ENCODE assay signal across 19 cellular contexts in genomic region chr6:116070990-116071389, GRCh38. TPM values are rescaled to one million over a fixed set of nuclear protein-coding genes. Genes with fewer than 3 reads are reported as not detected.
DNase-seq lines count a peak whose midpoint lies in the region; ATAC-seq, FAIRE-seq and TF ChIP-seq lines count a peak whose summit lies in the region.
"Had no signal": no experiment of that assay in that cellular context is flagged by ENCODE, and none has a peak within 500 bp of the region (broad histone marks: within the 10 kb centered on the region; RNA-seq: fewer than 3 reads in every experiment).

No MANE protein-coding gene starts in this region.

- H3K27ac ChIP-seq in A549 (peak overlapping the region; percentile 21 to 40; a peak in 3 of 6 replicates), PC-3 (ENCODE audit: low read length) (peak overlapping the region; percentile 41), endothelial cell of umbilical vein (ENCODE audit: insufficient read depth, low read depth, low read length) (no peak overlapping the region), GM23338 (ENCODE audit: low read depth) (no peak overlapping the region)
- H3K27ac ChIP-seq: Peyer's patch had no signal

- no peaks in the 10 kb centered on the region for H3K36me3 Mint-ChIP-seq in activated CD4-positive, alpha-beta memory T cell treated with anti-CD3 and anti-CD28 coated beads for 36 hours
- no peaks in the 10 kb centered on the region for H3K36me3 Mint-ChIP-seq in GM23338 (ENCODE audit: low read depth)
- H3K36me3 Mint-ChIP-seq: CD8-positive, alpha-beta T cell had no signal

- WGBS in A549 (ENCODE audit: missing lambda C conversion rate), result 11% methylated on average over 1 of the region's 1 CpG

- BruUV-seq in PC-3 (replicated peaks; lab: Mats Ljungman, UMichigan) (no TSS peak), endothelial cell of umbilical vein (replicated peaks; lab: Mats Ljungman, UMichigan) (no TSS peak)

- TF ChIP-seq CTCF in A549 (IDR thresholded peaks at IDR 0.05) (no peak), PC-3 (conservative IDR thresholded peaks at IDR 0.05; ENCODE audit: low read depth, low read length) (no peak), endothelial cell of umbilical vein (IDR thresholded peaks at IDR 0.05; ENCODE audit: extremely low read depth in 1 of 2, insufficient read depth in 1 of 2, low read depth in 1 of 2, low read length in 2 of 2) (no peak), GM23338 (conservative IDR thresholded peaks at IDR 0.05; ENCODE audit: low read depth in 2 of 2) (no peak)

- no peaks in the 10 kb centered on the region for H3K9me3 Mint-ChIP-seq in activated CD4-positive, alpha-beta memory T cell treated with anti-CD3 and anti-CD28 coated beads for 36 hours
- H3K9me3 Mint-ChIP-seq in GM23338, result no peaks in the 10 kb centered on the region
- H3K9me3 Mint-ChIP-seq: CD8-positive, alpha-beta T cell; HFFc6 had no signal

- peak in 1 of 2 experiments; percentile 21 for DNase-seq in A549 (ENCODE audit: low read depth in 1 of 2, low spot score in 1 of 2)
- DNase-seq in GM12892 (ENCODE audit: insufficient read length), result no peak
- DNase-seq in PC-3, result peak; percentile 84
- DNase-seq in endothelial cell of umbilical vein (ENCODE audit: low read depth, low spot score), result no peak
- DNase-seq in activated CD4-positive, alpha-beta memory T cell treated with anti-CD3 and anti-CD28 coated beads for 36 hours, result no peak
- no peak for DNase-seq in retina
- no peak for DNase-seq in OCI-M2 (lab: John Stamatoyannopoulos, UW; ENCODE audit: unreplicated experiment)
- no peak for DNase-seq in GM23338 (ENCODE audit: low spot score)
- DNase-seq: BE2C; CD8-positive, alpha-beta T cell; HFFc6; Kasumi-1; NCI-H2227 treated with DMSO at 0.1 percent for 48 hours; NCI-H526; Peyer's patch; SHP77 treated with DMSO at 0.1 percent for 48 hours had no signal

- H3K9me3 ChIP-seq in A549 (no peaks in the 10 kb centered on the region), PC-3 (ENCODE audit: low read length) (no peaks in the 10 kb centered on the region), endothelial cell of umbilical vein (replicated peaks; ENCODE audit: control insufficient read depth, insufficient read depth, low read length) (no peaks in the 10 kb centered on the region)
- H3K9me3 ChIP-seq: BE2C, Peyer's patch had no signal

- no peaks in the 10 kb centered on the region for H3K27me3 ChIP-seq in PC-3 (ENCODE audit: low read length)
- H3K27me3 ChIP-seq in endothelial cell of umbilical vein (ENCODE audit: control insufficient read depth in 2 of 2, insufficient read depth in 2 of 2, low read length in 2 of 2), result peaks cover 0 to 2% of the 10 kb centered on the region in 2 experiments
- H3K27me3 ChIP-seq in GM23338 (ENCODE audit: insufficient read depth), result no peaks in the 10 kb centered on the region
- H3K27me3 ChIP-seq: BE2C, Peyer's patch had no signal

- no peaks in the 10 kb centered on the region for H3K79me2 ChIP-seq in PC-3 (ENCODE audit: low read length)
- H3K79me2 ChIP-seq in endothelial cell of umbilical vein (ENCODE audit: control insufficient read depth, insufficient read depth, low read length), result no peaks in the 10 kb centered on the region
- H3K79me2 ChIP-seq in GM23338 (replicated peaks; ENCODE audit: insufficient read depth), result no peaks in the 10 kb centered on the region

- H3K4me2 ChIP-seq in A549 (peak overlapping the region; percentile 47), PC-3 (ENCODE audit: low read length) (peak overlapping the region; percentile 42), endothelial cell of umbilical vein (ENCODE audit: insufficient read depth, low read length) (no peak overlapping the region), GM23338 (no peak overlapping the region)

- H3F3A ChIP-seq in PC-3 (ENCODE audit: low read length, unreplicated experiment) (no peaks in the 10 kb centered on the region), GM23338 (replicated peaks; ENCODE audit: low read depth) (no peaks in the 10 kb centered on the region)

- H3K9ac ChIP-seq in PC-3 (ENCODE audit: low read length), result no peak overlapping the region
- H3K9ac ChIP-seq in endothelial cell of umbilical vein (replicated peaks; ENCODE audit: extremely low read depth, insufficient read depth, low read length), result no peak overlapping the region

- H4K20me1 ChIP-seq in PC-3 (ENCODE audit: low read length), result no peaks in the 10 kb centered on the region
- H4K20me1 ChIP-seq in endothelial cell of umbilical vein (replicated peaks; ENCODE audit: control insufficient read depth, extremely low read depth, insufficient read depth, low read length), result no peaks in the 10 kb centered on the region
- no peaks in the 10 kb centered on the region for H4K20me1 ChIP-seq in GM23338 (replicated peaks; ENCODE audit: insufficient read depth)

- peaks cover 2% of the 10 kb centered on the region for H3K27me3 Mint-ChIP-seq in activated CD4-positive, alpha-beta memory T cell treated with anti-CD3 and anti-CD28 coated beads for 36 hours
- no peaks in the 10 kb centered on the region for H3K27me3 Mint-ChIP-seq in GM23338 (ENCODE audit: insufficient read depth, low read depth, poor library complexity)

- H3K4me1 Mint-ChIP-seq in activated CD4-positive, alpha-beta memory T cell treated with anti-CD3 and anti-CD28 coated beads for 36 hours (ENCODE audit: low read depth), result no peaks in the 10 kb centered on the region
- H3K4me1 Mint-ChIP-seq in GM23338, result peaks cover 4% of the 10 kb centered on the region

- intact Hi-C loops in PC-3 (cut with micrococcal nuclease) (loop anchor here (5.0 kb wide), 1 partner anchor 44 kb away; no protein-coding TSS in a partner anchor), endothelial cell of umbilical vein (cut with micrococcal nuclease) (no loop called here)
- intact Hi-C loops in activated CD4-positive, alpha-beta memory T cell treated with anti-CD3 and anti-CD28 coated beads for 36 hours (cut with micrococcal nuclease), result no loop called here

- no peak overlapping the region for H3K4me3 Mint-ChIP-seq in activated CD4-positive, alpha-beta memory T cell treated with anti-CD3 and anti-CD28 coated beads for 36 hours
- no peak overlapping the region for H3K4me3 Mint-ChIP-seq in GM23338
- H3K4me3 Mint-ChIP-seq: CD8-positive, alpha-beta T cell; HFFc6 had no signal

- CTCF ChIA-PET in A549 (lab: Yijun Ruan, JAX), result interaction anchor here (1.8 kb wide), 1 partner anchor 10 kb away, joined by 9 read pairs; the partner anchor contains the start of gene FRK
- CTCF ChIA-PET in PC-3 (lab: Charles Lee), result interaction anchor here (1.0 kb wide), 1 partner anchor 10 kb away, joined by 3 read pairs; the partner anchor contains the start of gene FRK
- CTCF ChIA-PET in endothelial cell of umbilical vein (lab: Charles Lee), result interaction anchor here (1.2 to 1.8 kb wide), 2 partner anchors 10 to 60 kb away, joined by 3 to 5 read pairs; partner anchors contain the start of gene FRK
- CTCF ChIA-PET in activated CD4-positive, alpha-beta memory T cell treated with anti-CD3 and anti-CD28 coated beads for 36 hours (lab: Charles Lee), result no interaction called here

- H2AFZ ChIP-seq in PC-3 (ENCODE audit: low read length) (no peak overlapping the region), endothelial cell of umbilical vein (ENCODE audit: low read depth, low read length) (no peak overlapping the region), GM23338 (no peak overlapping the region)

- no peaks in the 10 kb centered on the region for H3K36me3 ChIP-seq in PC-3 (ENCODE audit: low read depth, low read length)
- H3K36me3 ChIP-seq in endothelial cell of umbilical vein (ENCODE audit: control insufficient read depth in 2 of 2, extremely low read depth in 1 of 2, insufficient read depth in 2 of 2, low read length in 2 of 2), result no peaks in the 10 kb centered on the region
- H3K36me3 ChIP-seq in GM23338 (ENCODE audit: insufficient read depth), result no peaks in the 10 kb centered on the region
- H3K36me3 ChIP-seq: BE2C, Peyer's patch had no signal

- POLR2A ChIA-PET in A549 (lab: Yijun Ruan, JAX), result interaction anchor here (1.1 kb wide), 1 partner anchor 29 kb away, joined by 3 read pairs; the partner anchor contains the start of gene NT5DC1
- POLR2A ChIA-PET in PC-3 (lab: Charles Lee; ENCODE audit: unreplicated experiment), result interaction anchor here (0.5 to 1.5 kb wide), 2 partner anchors 10 to 98 kb away, joined by 4 to 6 read pairs; partner anchors contain the start of gene FRK
- POLR2A ChIA-PET in endothelial cell of umbilical vein (lab: Charles Lee), result no interaction called here
- POLR2A ChIA-PET in activated CD4-positive, alpha-beta memory T cell treated with anti-CD3 and anti-CD28 coated beads for 36 hours (lab: Charles Lee), result no interaction called here

- ATAC-seq in A549, result peak in 1 of 2 experiments; percentile 47; a peak in 2 of 6 replicates
- peak; percentile 91 for ATAC-seq in PC-3
- no peak for ATAC-seq in GM23338
- ATAC-seq: CD8-positive, alpha-beta T cell had no signal

- no peak for FAIRE-seq in A549 (lab: Jason Lieb, UNC)
- FAIRE-seq in GM12892 (lab: Jason Lieb, UNC), result peak; percentile 40
- FAIRE-seq in endothelial cell of umbilical vein (lab: Jason Lieb, UNC), result no peak
- FAIRE-seq: D721Med, GM19239 had no signal

- no peak overlapping the region for H3K27ac Mint-ChIP-seq in activated CD4-positive, alpha-beta memory T cell treated with anti-CD3 and anti-CD28 coated beads for 36 hours
- no peak overlapping the region for H3K27ac Mint-ChIP-seq in GM23338
- H3K27ac Mint-ChIP-seq: CD8-positive, alpha-beta T cell; HFFc6 had no signal

- dilution Hi-C loops in endothelial cell of umbilical vein (cut with MboI; ENCODE audit: extremely low pct_ligation_motif_present, low sequenced_read_pairs), result no loop called here

- peaks cover 45% of the 10 kb centered on the region for H3K4me1 ChIP-seq in A549
- peaks cover 45% of the 10 kb centered on the region for H3K4me1 ChIP-seq in PC-3 (ENCODE audit: insufficient read depth, low read length)
- H3K4me1 ChIP-seq in endothelial cell of umbilical vein (ENCODE audit: control insufficient read depth, extremely low read depth, insufficient read depth, low read length), result no peaks in the 10 kb centered on the region
- H3K4me1 ChIP-seq in GM23338 (ENCODE audit: insufficient read depth), result no peaks in the 10 kb centered on the region; the same call in 1 of the 2 replicates
- H3K4me1 ChIP-seq: Peyer's patch had no signal

- H3K9me1 ChIP-seq in endothelial cell of umbilical vein (replicated peaks; ENCODE audit: control insufficient read depth, extremely low read depth, insufficient read depth, low read length), result no peaks in the 10 kb centered on the region

- TF ChIP-seq RAD21 in A549 (conservative IDR thresholded peaks at IDR 0.05 in 1 of 2, IDR thresholded peaks at IDR 0.05 in 1 of 2), result no peak

- H3K4me3 ChIP-seq in A549 (no peak overlapping the region), PC-3 (ENCODE audit: low read length) (no peak overlapping the region), endothelial cell of umbilical vein (replicated peaks in 1 of 3; ENCODE audit: insufficient read depth in 1 of 3, low read depth in 1 of 3, low read length in 3 of 3) (no peak overlapping the region), GM23338 (no peak overlapping the region)
- H3K4me3 ChIP-seq: Peyer's patch had no signal

- no peak for TF ChIP-seq EP300 in A549 (IDR thresholded peaks at IDR 0.05)

- H3K9me2 ChIP-seq in PC-3 (replicated peaks; ENCODE audit: low read length) (no peaks in the 10 kb centered on the region), GM23338 (ENCODE audit: insufficient read depth) (no peaks in the 10 kb centered on the region)

- TF ChIP-seq POLR2A in A549 (IDR thresholded peaks at IDR 0.05; ENCODE audit: low read length), result no peak
- TF ChIP-seq POLR2A in GM12892 (IDR thresholded peaks at IDR 0.05; ENCODE audit: low read depth, low read length), result no peak
- TF ChIP-seq POLR2A in endothelial cell of umbilical vein (IDR thresholded peaks at IDR 0.05; ENCODE audit: low read depth, low read length), result no peak

RNA-seq across cellular contexts. Expression of gene FRK, which starts 10.3 kb away (rescaled TPM):
- polyA plus RNA-seq in A549 (2011; rRNA removed), result 6.7 and 8.9 TPM in 2 replicates
- polyA plus RNA-seq in A549 (2012; cell fraction: cytosol; rRNA removed), result 0.67 and 0.93 TPM in 2 replicates
- 0.82 and 1.2 TPM in 2 replicates for polyA plus RNA-seq in A549 (2012; cell fraction: nucleus; rRNA removed)
- 1.7 to 2.2 TPM (median 2.1 TPM) in 3 replicates for polyA plus RNA-seq in A549 (2017; fragmentation: RNase III; extraction: RNeasy Plus Mini Kit Qiagen cat#74134 plus additional on column Dnase treatment)
- 15.4 and 18.7 TPM in 2 replicates for polyA minus RNA-seq in A549 (2011; rRNA and poly(A)+ RNA removed)
- polyA plus RNA-seq in GM12892 (2012; ENCODE audit: missing spikeins), result 0.93 TPM
- total RNA-seq in PC-3 (2014; rRNA removed), result 0.46 and 0.66 TPM in 2 replicates
- total RNA-seq in endothelial cell of umbilical vein, result 0.05 TPM in 1 of 2 replicates, not detected in the other
- polyA plus RNA-seq in endothelial cell of umbilical vein, result under 0.01 and 0.01 TPM in 2 replicates
- not detected in 2 replicates for polyA plus RNA-seq in endothelial cell of umbilical vein (2011; cell fraction: cytosol; rRNA removed)
- polyA plus RNA-seq in endothelial cell of umbilical vein (2011; cell fraction: nucleus; rRNA removed), result 0.03 TPM in 1 of 2 replicates, not detected in the other
- polyA plus RNA-seq in endothelial cell of umbilical vein (2012), result 0.01 TPM in 1 of 2 replicates, not detected in the other
- polyA minus RNA-seq in endothelial cell of umbilical vein, result 0.04 and 0.05 TPM in 2 replicates
- 4.0 TPM for polyA minus RNA-seq in endothelial cell of umbilical vein (2011; cell fraction: cytosol; rRNA and poly(A)+ RNA removed)
- 0.05 TPM in 2 replicates for polyA minus RNA-seq in endothelial cell of umbilical vein (2011; cell fraction: nucleus; rRNA and poly(A)+ RNA removed)
- under 1 TPM; 0.02 TPM for total RNA-seq in activated CD4-positive, alpha-beta memory T cell treated with anti-CD3 and anti-CD28 coated beads for 36 hours
- total RNA-seq in GM23338 (2014; rRNA removed; shearing (Covaris generic)), result 0.12 and 0.24 TPM in 2 replicates
- polyA plus RNA-seq in GM23338 (2016; fragmentation: Nextera tagmentation; extraction: Ambion mirVana), result 0.05 and 0.06 TPM in 2 replicates

RNA-seq across cellular contexts. Expression of gene NT5DC1, which starts 29.7 kb away (rescaled TPM):
- polyA plus RNA-seq in A549 (2011; rRNA removed), result 27.2 and 31.5 TPM in 2 replicates
- 14.2 and 16.1 TPM in 2 replicates for polyA plus RNA-seq in A549 (2012; cell fraction: cytosol; rRNA removed)
- polyA plus RNA-seq in A549 (2012; cell fraction: nucleus; rRNA removed), result 15.3 and 19.4 TPM in 2 replicates
- 26.9 to 28.6 TPM (median 27.0 TPM) in 3 replicates for polyA plus RNA-seq in A549 (2017; fragmentation: RNase III; extraction: RNeasy Plus Mini Kit Qiagen cat#74134 plus additional on column Dnase treatment)
- 14.6 and 15.8 TPM in 2 replicates for polyA minus RNA-seq in A549 (2011; rRNA and poly(A)+ RNA removed)
- 58.9 TPM for polyA plus RNA-seq in GM12892 (2012; ENCODE audit: missing spikeins)
- 6.6 and 11.3 TPM in 2 replicates for total RNA-seq in PC-3 (2014; rRNA removed)
- total RNA-seq in endothelial cell of umbilical vein, result 23.8 and 24.3 TPM in 2 replicates
- 6.6 and 11.3 TPM in 2 replicates for polyA plus RNA-seq in endothelial cell of umbilical vein
- 10.9 and 12.7 TPM in 2 replicates for polyA plus RNA-seq in endothelial cell of umbilical vein (2011; cell fraction: cytosol; rRNA removed)
- 8.9 and 10.7 TPM in 2 replicates for polyA plus RNA-seq in endothelial cell of umbilical vein (2011; cell fraction: nucleus; rRNA removed)
- 16.1 and 19.9 TPM in 2 replicates for polyA plus RNA-seq in endothelial cell of umbilical vein (2012)
- 12.0 and 13.5 TPM in 2 replicates for polyA minus RNA-seq in endothelial cell of umbilical vein
- polyA minus RNA-seq in endothelial cell of umbilical vein (2011; cell fraction: cytosol; rRNA and poly(A)+ RNA removed), result 31.9 TPM
- polyA minus RNA-seq in endothelial cell of umbilical vein (2011; cell fraction: nucleus; rRNA and poly(A)+ RNA removed), result 13.2 and 17.1 TPM in 2 replicates
- total RNA-seq in activated CD4-positive, alpha-beta memory T cell treated with anti-CD3 and anti-CD28 coated beads for 36 hours, result 10 to 100 TPM; 51.1 to 51.3 TPM
- 19.8 and 27.0 TPM in 2 replicates for total RNA-seq in GM23338 (2014; rRNA removed; shearing (Covaris generic))
- 22.5 and 29.8 TPM in 2 replicates for polyA plus RNA-seq in GM23338 (2016; fragmentation: Nextera tagmentation; extraction: Ambion mirVana)

RNA-seq across cellular contexts. Expression of gene COL10A1, which starts 54.9 kb away (rescaled TPM):
- polyA plus RNA-seq in A549 (2011; rRNA removed) (0.09 TPM in 1 of 2 replicates, not detected in the other), A549 (2017; fragmentation: RNase III; extraction: RNeasy Plus Mini Kit Qiagen cat#74134 plus additional on column Dnase treatment) (not detected in 3 replicates), endothelial cell of umbilical vein (not detected in 2 replicates), GM23338 (2016; fragmentation: Nextera tagmentation; extraction: Ambion mirVana) (0.31 and 0.40 TPM in 2 replicates)
- not detected in 2 replicates for polyA plus RNA-seq in A549 (2012; cell fraction: cytosol; rRNA removed)
- polyA plus RNA-seq in A549 (2012; cell fraction: nucleus; rRNA removed), result not detected in 2 replicates
- polyA minus RNA-seq in A549 (2011; rRNA and poly(A)+ RNA removed), result 1.4 TPM in 1 of 2 replicates, not detected in the other
- 0.57 TPM for polyA plus RNA-seq in GM12892 (2012; ENCODE audit: missing spikeins)
- total RNA-seq in PC-3 (2014; rRNA removed) (not detected in 2 replicates), endothelial cell of umbilical vein (not detected in 2 replicates)
- not detected in 2 replicates for polyA plus RNA-seq in endothelial cell of umbilical vein (2011; cell fraction: cytosol; rRNA removed)
- not detected in 2 replicates for polyA plus RNA-seq in endothelial cell of umbilical vein (2011; cell fraction: nucleus; rRNA removed)
- polyA plus RNA-seq in endothelial cell of umbilical vein (2012), result 0.04 TPM in 1 of 2 replicates, not detected in the other
- not detected in 2 replicates for polyA minus RNA-seq in endothelial cell of umbilical vein
- polyA minus RNA-seq in endothelial cell of umbilical vein (2011; cell fraction: cytosol; rRNA and poly(A)+ RNA removed), result not detected
- not detected in 2 replicates for polyA minus RNA-seq in endothelial cell of umbilical vein (2011; cell fraction: nucleus; rRNA and poly(A)+ RNA removed)
- not detected for total RNA-seq in activated CD4-positive, alpha-beta memory T cell treated with anti-CD3 and anti-CD28 coated beads for 36 hours
- total RNA-seq in GM23338 (2014; rRNA removed; shearing (Covaris generic)), result 0.28 TPM in 1 of 2 replicates, not detected in the other
- total RNA-seq: CD8-positive, alpha-beta T cell; Peyer's patch; T-helper 2 cell treated with Interferon-gamma antibody and Interleukin-4, amounts not matched to agents 100 ng/mL and 5 ng/mL, for 36 hours had no signal

Comparison
In these comparisons a context has a peak if more than half of its experiments do, and no peak if none do; other contexts are left out.
1. H3K27ac ChIP-seq: peak in A549 (2 of 2) and PC-3 (single experiment); none in endothelial cell of umbilical vein (single experiment) and GM23338 (single experiment).
2. H3K4me2 ChIP-seq: peak in A549 (single experiment) and PC-3 (single experiment); none in endothelial cell of umbilical vein (single experiment) and GM23338 (single experiment).
3. POLR2A ChIA-PET loops: an anchor here in A549 (1.1 kb wide) and PC-3 (0.5 to 1.5 kb wide); none called in endothelial cell of umbilical vein and activated CD4-positive, alpha-beta memory T cell treated with anti-CD3 and anti-CD28 coated beads for 36 hours.